Comparison of ENCODE assay signal across 1 cellular context in the genomic region with DNA sequence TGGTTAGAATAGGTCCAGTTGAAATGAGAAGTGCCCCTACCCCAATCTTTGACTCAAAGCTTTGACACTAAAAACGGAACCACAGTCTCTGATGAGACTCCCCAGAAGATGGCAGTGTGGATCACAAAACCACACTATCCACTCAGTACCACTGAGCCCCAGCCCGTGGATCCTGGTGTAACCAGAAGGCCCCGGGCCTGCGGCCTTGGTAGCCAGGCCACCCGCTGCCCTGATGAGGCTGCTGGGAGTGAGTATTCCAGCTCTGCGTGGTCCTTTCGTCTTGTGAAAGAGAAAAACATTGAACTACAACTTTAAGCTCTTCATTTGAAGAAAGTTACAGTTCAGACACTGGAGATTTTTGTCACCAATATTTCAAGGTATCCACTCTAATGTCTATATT.
TF ChIP-seq lines count a peak whose summit lies in the region.

No MANE protein-coding gene starts in this region.

TF ChIP-seq in K562, 482 proteins besides CTCF, POLR2A, EP300 and RAD21 (continued from another document):
- TF ChIP-seq, protein P1, sequence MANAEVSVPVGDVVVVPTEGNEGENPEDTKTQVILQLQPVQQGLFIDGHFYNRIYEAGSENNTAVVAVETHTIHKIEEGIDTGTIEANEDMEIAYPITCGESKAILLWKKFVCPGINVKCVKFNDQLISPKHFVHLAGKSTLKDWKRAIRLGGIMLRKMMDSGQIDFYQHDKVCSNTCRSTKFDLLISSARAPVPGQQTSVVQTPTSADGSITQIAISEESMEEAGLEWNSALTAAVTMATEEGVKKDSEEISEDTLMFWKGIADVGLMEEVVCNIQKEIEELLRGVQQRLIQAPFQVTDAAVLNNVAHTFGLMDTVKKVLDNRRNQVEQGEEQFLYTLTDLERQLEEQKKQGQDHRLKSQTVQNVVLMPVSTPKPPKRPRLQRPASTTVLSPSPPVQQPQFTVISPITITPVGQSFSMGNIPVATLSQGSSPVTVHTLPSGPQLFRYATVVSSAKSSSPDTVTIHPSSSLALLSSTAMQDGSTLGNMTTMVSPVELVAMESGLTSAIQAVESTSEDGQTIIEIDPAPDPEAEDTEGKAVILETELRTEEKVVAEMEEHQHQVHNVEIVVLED (CRISPR knock-in tag; IDR thresholded peaks at IDR 0.05) = no peak
- TF ChIP-seq, protein P2, sequence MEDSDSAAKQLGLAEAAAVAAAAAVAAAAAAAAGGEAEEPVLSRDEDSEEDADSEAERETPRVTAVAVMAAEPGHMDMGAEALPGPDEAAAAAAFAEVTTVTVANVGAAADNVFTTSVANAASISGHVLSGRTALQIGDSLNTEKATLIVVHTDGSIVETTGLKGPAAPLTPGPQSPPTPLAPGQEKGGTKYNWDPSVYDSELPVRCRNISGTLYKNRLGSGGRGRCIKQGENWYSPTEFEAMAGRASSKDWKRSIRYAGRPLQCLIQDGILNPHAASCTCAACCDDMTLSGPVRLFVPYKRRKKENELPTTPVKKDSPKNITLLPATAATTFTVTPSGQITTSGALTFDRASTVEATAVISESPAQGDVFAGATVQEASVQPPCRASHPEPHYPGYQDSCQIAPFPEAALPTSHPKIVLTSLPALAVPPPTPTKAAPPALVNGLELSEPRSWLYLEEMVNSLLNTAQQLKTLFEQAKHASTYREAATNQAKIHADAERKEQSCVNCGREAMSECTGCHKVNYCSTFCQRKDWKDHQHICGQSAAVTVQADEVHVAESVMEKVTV (CRISPR knock-in tag; IDR thresholded peaks at IDR 0.05) = peak; percentile 77
- TF ChIP-seq, protein P3, sequence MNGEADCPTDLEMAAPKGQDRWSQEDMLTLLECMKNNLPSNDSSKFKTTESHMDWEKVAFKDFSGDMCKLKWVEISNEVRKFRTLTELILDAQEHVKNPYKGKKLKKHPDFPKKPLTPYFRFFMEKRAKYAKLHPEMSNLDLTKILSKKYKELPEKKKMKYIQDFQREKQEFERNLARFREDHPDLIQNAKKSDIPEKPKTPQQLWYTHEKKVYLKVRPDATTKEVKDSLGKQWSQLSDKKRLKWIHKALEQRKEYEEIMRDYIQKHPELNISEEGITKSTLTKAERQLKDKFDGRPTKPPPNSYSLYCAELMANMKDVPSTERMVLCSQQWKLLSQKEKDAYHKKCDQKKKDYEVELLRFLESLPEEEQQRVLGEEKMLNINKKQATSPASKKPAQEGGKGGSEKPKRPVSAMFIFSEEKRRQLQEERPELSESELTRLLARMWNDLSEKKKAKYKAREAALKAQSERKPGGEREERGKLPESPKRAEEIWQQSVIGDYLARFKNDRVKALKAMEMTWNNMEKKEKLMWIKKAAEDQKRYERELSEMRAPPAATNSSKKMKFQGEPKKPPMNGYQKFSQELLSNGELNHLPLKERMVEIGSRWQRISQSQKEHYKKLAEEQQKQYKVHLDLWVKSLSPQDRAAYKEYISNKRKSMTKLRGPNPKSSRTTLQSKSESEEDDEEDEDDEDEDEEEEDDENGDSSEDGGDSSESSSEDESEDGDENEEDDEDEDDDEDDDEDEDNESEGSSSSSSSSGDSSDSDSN (IDR thresholded peaks at IDR 0.05; ENCODE audit: borderline replicate concordance in 1 of 2, low read depth in 2 of 2, low read length in 2 of 2) = 0 out of 4 replicates have a peak, but pooled peaks of 1 of the 2 experiments have one; percentile 36
- TF ChIP-seq TAL1 (IDR thresholded peaks at IDR 0.05) (no peak), STAT5B (CRISPR knock-in tag; IDR thresholded peaks at IDR 0.05) (no peak)
TF ChIP-seq in K562: peak in this region for 5.
